ENCODE assay signal across 1 cellular context in the genomic region with DNA sequence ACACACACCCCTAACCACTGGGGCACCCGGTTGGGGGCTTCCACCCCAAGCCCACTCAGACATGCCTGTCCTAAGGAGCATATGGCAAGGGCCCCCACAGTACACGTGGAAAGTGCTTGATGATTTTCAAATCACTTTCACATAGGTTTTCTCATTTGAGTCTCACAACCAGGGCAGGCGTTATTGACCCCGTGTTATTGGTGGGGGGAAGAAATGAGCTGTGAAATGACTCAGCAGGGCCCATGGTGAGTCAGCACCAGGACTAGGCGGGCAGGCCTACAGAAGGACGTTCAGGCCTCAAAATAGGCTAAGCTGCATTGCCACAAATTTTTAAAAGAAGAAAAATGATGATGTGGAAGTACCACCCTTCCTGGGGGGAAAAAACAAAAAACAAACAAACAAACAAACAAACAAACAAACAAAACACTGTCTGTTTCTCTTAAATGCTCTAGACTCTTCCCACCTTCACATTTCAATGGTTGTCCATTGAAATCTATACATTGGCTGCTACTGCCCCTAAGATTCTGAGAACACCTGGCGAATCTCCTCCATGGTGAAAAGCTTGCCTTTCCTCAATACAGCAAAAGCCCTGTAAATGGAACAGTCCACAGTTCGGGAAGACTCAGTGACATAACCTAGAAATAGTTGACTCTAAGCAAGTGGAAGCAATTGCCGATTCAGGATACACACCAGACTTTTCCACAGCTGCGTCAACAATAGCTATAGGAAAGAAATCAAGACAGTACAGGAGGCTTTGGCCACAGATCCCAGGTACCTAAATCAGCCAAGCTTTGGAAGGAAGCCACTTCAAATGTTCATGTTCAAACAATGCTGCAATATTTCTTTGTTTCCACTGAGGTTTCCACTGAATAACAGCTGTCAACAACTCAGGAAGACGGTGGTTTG.
TF ChIP-seq lines count a peak whose summit lies in the region.

No MANE protein-coding gene starts in this region.

TF ChIP-seq in K562, 482 proteins besides CTCF, POLR2A, EP300 and RAD21 (continued from another document and continues in another):
- TF ChIP-seq, protein P1, sequence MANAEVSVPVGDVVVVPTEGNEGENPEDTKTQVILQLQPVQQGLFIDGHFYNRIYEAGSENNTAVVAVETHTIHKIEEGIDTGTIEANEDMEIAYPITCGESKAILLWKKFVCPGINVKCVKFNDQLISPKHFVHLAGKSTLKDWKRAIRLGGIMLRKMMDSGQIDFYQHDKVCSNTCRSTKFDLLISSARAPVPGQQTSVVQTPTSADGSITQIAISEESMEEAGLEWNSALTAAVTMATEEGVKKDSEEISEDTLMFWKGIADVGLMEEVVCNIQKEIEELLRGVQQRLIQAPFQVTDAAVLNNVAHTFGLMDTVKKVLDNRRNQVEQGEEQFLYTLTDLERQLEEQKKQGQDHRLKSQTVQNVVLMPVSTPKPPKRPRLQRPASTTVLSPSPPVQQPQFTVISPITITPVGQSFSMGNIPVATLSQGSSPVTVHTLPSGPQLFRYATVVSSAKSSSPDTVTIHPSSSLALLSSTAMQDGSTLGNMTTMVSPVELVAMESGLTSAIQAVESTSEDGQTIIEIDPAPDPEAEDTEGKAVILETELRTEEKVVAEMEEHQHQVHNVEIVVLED (CRISPR knock-in tag; IDR thresholded peaks at IDR 0.05) = peak; percentile 32; the same call in 1 of the 2 replicates
- TF ChIP-seq GATA2 (CRISPR knock-in tag; IDR thresholded peaks at IDR 0.05) (no peak), RAD51 (IDR thresholded peaks at IDR 0.05; ENCODE audit: borderline replicate concordance, low read depth) (0 out of 2 replicates have a peak, but pooled peaks have one; percentile 12), ZFP36 (IDR thresholded peaks at IDR 0.05; ENCODE audit: low read depth, low read length, partially characterized antibody) (no peak), SREBF1 (IDR thresholded peaks at IDR 0.05; ENCODE audit: borderline replicate concordance, low read depth, low read length) (no peak), CXXC5 (CRISPR knock-in tag; IDR thresholded peaks at IDR 0.05) (peak; percentile 76), PRMT5 (CRISPR knock-in tag; IDR thresholded peaks at IDR 0.05) (no peak), CREB1 (IDR thresholded peaks at IDR 0.05) (no peak), CREB1 (CRISPR knock-in tag; IDR thresholded peaks at IDR 0.05) (no peak), FOXJ2 (tag; IDR thresholded peaks at IDR 0.05) (no peak), HNRNPL (IDR thresholded peaks at IDR 0.05; ENCODE audit: low read depth, low read length) (no peak), ZNF444 (CRISPR knock-in tag; IDR thresholded peaks at IDR 0.05) (no peak), RHOXF2B (CRISPR knock-in tag; conservative IDR thresholded peaks at IDR 0.05) (no peak), IFI16 (CRISPR knock-in tag; IDR thresholded peaks at IDR 0.05) (peak; percentile 73; the same call in 1 of the 2 replicates), C11orf30 (IDR thresholded peaks at IDR 0.05; ENCODE audit: low read depth) (peak; percentile 94), RBFOX2 (IDR thresholded peaks at IDR 0.05; ENCODE audit: low read depth, low read length) (0 out of 2 replicates have a peak, but pooled peaks have one; percentile 17), EZH2 (IDR thresholded peaks at IDR 0.05; ENCODE audit: borderline replicate concordance, low read depth, low read length) (no peak), XRCC4 (IDR thresholded peaks at IDR 0.05; ENCODE audit: extremely low read depth, insufficient read depth, insufficient read length) (no peak), SMARCA4 (IDR thresholded peaks at IDR 0.05) (peak; percentile 61; the same call in 1 of the 2 replicates), SIRT6 (IDR thresholded peaks at IDR 0.05; ENCODE audit: low read depth, low read length) (no peak)
- TF ChIP-seq, protein P2, sequence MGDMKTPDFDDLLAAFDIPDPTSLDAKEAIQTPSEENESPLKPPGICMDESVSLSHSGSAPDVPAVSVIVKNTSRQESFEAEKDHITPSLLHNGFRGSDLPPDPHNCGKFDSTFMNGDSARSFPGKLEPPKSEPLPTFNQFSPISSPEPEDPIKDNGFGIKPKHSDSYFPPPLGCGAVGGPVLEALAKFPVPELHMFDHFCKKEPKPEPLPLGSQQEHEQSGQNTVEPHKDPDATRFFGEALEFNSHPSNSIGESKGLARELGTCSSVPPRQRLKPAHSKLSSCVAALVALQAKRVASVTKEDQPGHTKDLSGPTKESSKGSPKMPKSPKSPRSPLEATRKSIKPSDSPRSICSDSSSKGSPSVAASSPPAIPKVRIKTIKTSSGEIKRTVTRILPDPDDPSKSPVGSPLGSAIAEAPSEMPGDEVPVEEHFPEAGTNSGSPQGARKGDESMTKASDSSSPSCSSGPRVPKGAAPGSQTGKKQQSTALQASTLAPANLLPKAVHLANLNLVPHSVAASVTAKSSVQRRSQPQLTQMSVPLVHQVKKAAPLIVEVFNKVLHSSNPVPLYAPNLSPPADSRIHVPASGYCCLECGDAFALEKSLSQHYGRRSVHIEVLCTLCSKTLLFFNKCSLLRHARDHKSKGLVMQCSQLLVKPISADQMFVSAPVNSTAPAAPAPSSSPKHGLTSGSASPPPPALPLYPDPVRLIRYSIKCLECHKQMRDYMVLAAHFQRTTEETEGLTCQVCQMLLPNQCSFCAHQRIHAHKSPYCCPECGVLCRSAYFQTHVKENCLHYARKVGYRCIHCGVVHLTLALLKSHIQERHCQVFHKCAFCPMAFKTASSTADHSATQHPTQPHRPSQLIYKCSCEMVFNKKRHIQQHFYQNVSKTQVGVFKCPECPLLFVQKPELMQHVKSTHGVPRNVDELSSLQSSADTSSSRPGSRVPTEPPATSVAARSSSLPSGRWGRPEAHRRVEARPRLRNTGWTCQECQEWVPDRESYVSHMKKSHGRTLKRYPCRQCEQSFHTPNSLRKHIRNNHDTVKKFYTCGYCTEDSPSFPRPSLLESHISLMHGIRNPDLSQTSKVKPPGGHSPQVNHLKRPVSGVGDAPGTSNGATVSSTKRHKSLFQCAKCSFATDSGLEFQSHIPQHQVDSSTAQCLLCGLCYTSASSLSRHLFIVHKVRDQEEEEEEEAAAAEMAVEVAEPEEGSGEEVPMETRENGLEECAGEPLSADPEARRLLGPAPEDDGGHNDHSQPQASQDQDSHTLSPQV (IDR thresholded peaks at IDR 0.05) = peak; percentile 99
- TF ChIP-seq, protein P3, sequence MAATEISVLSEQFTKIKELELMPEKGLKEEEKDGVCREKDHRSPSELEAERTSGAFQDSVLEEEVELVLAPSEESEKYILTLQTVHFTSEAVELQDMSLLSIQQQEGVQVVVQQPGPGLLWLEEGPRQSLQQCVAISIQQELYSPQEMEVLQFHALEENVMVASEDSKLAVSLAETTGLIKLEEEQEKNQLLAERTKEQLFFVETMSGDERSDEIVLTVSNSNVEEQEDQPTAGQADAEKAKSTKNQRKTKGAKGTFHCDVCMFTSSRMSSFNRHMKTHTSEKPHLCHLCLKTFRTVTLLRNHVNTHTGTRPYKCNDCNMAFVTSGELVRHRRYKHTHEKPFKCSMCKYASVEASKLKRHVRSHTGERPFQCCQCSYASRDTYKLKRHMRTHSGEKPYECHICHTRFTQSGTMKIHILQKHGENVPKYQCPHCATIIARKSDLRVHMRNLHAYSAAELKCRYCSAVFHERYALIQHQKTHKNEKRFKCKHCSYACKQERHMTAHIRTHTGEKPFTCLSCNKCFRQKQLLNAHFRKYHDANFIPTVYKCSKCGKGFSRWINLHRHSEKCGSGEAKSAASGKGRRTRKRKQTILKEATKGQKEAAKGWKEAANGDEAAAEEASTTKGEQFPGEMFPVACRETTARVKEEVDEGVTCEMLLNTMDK (IDR thresholded peaks at IDR 0.05; ENCODE audit: borderline replicate concordance, insufficient read depth, low read depth, low read length, poor library complexity, severe bottlenecking) = no peak
- TF ChIP-seq, protein P4, sequence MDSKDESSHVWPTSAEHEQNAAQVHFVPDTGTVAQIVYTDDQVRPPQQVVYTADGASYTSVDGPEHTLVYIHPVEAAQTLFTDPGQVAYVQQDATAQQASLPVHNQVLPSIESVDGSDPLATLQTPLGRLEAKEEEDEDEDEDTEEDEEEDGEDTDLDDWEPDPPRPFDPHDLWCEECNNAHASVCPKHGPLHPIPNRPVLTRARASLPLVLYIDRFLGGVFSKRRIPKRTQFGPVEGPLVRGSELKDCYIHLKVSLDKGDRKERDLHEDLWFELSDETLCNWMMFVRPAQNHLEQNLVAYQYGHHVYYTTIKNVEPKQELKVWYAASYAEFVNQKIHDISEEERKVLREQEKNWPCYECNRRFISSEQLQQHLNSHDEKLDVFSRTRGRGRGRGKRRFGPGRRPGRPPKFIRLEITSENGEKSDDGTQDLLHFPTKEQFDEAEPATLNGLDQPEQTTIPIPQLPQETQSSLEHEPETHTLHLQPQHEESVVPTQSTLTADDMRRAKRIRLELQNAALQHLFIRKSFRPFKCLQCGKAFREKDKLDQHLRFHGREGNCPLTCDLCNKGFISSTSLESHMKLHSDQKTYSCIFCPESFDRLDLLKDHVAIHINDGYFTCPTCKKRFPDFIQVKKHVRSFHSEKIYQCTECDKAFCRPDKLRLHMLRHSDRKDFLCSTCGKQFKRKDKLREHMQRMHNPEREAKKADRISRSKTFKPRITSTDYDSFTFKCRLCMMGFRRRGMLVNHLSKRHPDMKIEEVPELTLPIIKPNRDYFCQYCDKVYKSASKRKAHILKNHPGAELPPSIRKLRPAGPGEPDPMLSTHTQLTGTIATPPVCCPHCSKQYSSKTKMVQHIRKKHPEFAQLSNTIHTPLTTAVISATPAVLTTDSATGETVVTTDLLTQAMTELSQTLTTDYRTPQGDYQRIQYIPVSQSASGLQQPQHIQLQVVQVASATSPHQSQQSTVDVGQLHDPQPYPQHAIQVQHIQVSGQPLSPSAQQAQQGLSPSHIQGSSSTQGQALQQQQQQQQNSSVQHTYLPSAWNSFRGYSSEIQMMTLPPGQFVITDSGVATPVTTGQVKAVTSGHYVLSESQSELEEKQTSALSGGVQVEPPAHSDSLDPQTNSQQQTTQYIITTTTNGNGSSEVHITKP (IDR thresholded peaks at IDR 0.05; ENCODE audit: partially characterized antibody) = peak; percentile 75
- TF ChIP-seq, protein P5, sequence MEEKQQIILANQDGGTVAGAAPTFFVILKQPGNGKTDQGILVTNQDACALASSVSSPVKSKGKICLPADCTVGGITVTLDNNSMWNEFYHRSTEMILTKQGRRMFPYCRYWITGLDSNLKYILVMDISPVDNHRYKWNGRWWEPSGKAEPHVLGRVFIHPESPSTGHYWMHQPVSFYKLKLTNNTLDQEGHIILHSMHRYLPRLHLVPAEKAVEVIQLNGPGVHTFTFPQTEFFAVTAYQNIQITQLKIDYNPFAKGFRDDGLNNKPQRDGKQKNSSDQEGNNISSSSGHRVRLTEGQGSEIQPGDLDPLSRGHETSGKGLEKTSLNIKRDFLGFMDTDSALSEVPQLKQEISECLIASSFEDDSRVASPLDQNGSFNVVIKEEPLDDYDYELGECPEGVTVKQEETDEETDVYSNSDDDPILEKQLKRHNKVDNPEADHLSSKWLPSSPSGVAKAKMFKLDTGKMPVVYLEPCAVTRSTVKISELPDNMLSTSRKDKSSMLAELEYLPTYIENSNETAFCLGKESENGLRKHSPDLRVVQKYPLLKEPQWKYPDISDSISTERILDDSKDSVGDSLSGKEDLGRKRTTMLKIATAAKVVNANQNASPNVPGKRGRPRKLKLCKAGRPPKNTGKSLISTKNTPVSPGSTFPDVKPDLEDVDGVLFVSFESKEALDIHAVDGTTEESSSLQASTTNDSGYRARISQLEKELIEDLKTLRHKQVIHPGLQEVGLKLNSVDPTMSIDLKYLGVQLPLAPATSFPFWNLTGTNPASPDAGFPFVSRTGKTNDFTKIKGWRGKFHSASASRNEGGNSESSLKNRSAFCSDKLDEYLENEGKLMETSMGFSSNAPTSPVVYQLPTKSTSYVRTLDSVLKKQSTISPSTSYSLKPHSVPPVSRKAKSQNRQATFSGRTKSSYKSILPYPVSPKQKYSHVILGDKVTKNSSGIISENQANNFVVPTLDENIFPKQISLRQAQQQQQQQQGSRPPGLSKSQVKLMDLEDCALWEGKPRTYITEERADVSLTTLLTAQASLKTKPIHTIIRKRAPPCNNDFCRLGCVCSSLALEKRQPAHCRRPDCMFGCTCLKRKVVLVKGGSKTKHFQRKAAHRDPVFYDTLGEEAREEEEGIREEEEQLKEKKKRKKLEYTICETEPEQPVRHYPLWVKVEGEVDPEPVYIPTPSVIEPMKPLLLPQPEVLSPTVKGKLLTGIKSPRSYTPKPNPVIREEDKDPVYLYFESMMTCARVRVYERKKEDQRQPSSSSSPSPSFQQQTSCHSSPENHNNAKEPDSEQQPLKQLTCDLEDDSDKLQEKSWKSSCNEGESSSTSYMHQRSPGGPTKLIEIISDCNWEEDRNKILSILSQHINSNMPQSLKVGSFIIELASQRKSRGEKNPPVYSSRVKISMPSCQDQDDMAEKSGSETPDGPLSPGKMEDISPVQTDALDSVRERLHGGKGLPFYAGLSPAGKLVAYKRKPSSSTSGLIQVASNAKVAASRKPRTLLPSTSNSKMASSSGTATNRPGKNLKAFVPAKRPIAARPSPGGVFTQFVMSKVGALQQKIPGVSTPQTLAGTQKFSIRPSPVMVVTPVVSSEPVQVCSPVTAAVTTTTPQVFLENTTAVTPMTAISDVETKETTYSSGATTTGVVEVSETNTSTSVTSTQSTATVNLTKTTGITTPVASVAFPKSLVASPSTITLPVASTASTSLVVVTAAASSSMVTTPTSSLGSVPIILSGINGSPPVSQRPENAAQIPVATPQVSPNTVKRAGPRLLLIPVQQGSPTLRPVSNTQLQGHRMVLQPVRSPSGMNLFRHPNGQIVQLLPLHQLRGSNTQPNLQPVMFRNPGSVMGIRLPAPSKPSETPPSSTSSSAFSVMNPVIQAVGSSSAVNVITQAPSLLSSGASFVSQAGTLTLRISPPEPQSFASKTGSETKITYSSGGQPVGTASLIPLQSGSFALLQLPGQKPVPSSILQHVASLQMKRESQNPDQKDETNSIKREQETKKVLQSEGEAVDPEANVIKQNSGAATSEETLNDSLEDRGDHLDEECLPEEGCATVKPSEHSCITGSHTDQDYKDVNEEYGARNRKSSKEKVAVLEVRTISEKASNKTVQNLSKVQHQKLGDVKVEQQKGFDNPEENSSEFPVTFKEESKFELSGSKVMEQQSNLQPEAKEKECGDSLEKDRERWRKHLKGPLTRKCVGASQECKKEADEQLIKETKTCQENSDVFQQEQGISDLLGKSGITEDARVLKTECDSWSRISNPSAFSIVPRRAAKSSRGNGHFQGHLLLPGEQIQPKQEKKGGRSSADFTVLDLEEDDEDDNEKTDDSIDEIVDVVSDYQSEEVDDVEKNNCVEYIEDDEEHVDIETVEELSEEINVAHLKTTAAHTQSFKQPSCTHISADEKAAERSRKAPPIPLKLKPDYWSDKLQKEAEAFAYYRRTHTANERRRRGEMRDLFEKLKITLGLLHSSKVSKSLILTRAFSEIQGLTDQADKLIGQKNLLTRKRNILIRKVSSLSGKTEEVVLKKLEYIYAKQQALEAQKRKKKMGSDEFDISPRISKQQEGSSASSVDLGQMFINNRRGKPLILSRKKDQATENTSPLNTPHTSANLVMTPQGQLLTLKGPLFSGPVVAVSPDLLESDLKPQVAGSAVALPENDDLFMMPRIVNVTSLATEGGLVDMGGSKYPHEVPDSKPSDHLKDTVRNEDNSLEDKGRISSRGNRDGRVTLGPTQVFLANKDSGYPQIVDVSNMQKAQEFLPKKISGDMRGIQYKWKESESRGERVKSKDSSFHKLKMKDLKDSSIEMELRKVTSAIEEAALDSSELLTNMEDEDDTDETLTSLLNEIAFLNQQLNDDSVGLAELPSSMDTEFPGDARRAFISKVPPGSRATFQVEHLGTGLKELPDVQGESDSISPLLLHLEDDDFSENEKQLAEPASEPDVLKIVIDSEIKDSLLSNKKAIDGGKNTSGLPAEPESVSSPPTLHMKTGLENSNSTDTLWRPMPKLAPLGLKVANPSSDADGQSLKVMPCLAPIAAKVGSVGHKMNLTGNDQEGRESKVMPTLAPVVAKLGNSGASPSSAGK (IDR thresholded peaks at IDR 0.05) = peak; percentile 93
